In genomic region chr4:49092608-49093135, GRCh38 we compare ENCODE assay signal across 8 cellular contexts.
DNase-seq lines count a peak whose midpoint lies in the region; ATAC-seq and TF ChIP-seq lines count a peak whose summit lies in the region.
"Not testable (repeated sequence)": the region's sequence is repeated elsewhere in the genome, so short reads cannot be mapped to it uniquely, and the experiment has no call there.

No MANE protein-coding gene starts in this region.

- TF ChIP-seq RAD21 in IMR-90 (IDR thresholded peaks at IDR 0.05; ENCODE audit: low read length), result not testable (repeated sequence)

- H2BK5ac ChIP-seq in IMR-90 (ENCODE audit: low read depth, low read length, poor library complexity, severe bottlenecking), result peak overlapping the region; percentile 83

- not testable (repeated sequence) for H4K91ac ChIP-seq in IMR-90 (ENCODE audit: insufficient read depth, low read depth, low read length)

- H4K20me1 ChIP-seq in IMR-90 (ENCODE audit: insufficient read depth, low read length), result not testable (repeated sequence)

- TF ChIP-seq POLR2A in IMR-90 (IDR thresholded peaks at IDR 0.05; ENCODE audit: low read depth, low read length), result not testable (repeated sequence)

- H2AFZ ChIP-seq in IMR-90 (replicated peaks; ENCODE audit: low read length, poor library complexity), result not testable (repeated sequence)

- H3K27me3 ChIP-seq in IMR-90 (ENCODE audit: control insufficient read depth, insufficient read depth, low read length), result not testable (repeated sequence)

- not testable (repeated sequence) for H3K4me3 Mint-ChIP-seq in stimulated activated memory B cell treated with anti-CD40 and anti-IgM and Interleukin-4, amounts not matched to agents 10 μg/mL and 1 μg/mL and 100 μg/mL, for 72 hours

- not testable (repeated sequence) for H3K4me2 ChIP-seq in IMR-90 (ENCODE audit: low read depth, low read length)

- not testable (repeated sequence) for H3K9me1 ChIP-seq in IMR-90 (ENCODE audit: insufficient read depth, low read length)

- H3K23ac ChIP-seq in IMR-90 (ENCODE audit: low read depth, low read length), result not testable (repeated sequence)

- H3K27ac Mint-ChIP-seq in stimulated activated memory B cell treated with anti-CD40 and anti-IgM and Interleukin-4, amounts not matched to agents 10 μg/mL and 1 μg/mL and 100 μg/mL, for 72 hours, result not testable (repeated sequence)

- intact Hi-C loops in IMR-90 (cut with micrococcal nuclease), result not testable (repeated sequence)

- peaks cover 42% of the 10 kb centered on the region for H3K9me3 Mint-ChIP-seq in stimulated activated memory B cell treated with anti-CD40 and anti-IgM and Interleukin-4, amounts not matched to agents 10 μg/mL and 1 μg/mL and 100 μg/mL, for 72 hours

- not testable (repeated sequence) for H2BK15ac ChIP-seq in IMR-90 (ENCODE audit: low read depth, low read length)

- dilution Hi-C loops in IMR-90 (cut with HindIII; ENCODE audit: low sequenced_read_pairs, unreplicated experiment), result not testable (repeated sequence)

- not testable (repeated sequence) for H3K9ac ChIP-seq in IMR-90 (ENCODE audit: low read depth, low read length)

- DNase-seq in IMR-90; left lobe of liver (ENCODE audit: low spot score): not testable (repeated sequence)
- peak; percentile 43 for DNase-seq in ecto neural progenitor cell (ENCODE audit: low spot score)

- WGBS in IMR-90 (ENCODE audit: extremely low coverage in 2 of 2, insufficient read length in 1 of 2), 2 experiments, result 45 to 97% methylated on average over 5 to 10 of the region's 11 CpGs

- not testable (repeated sequence) for H2BK120ac ChIP-seq in IMR-90 (ENCODE audit: low read depth, low read length)

- H3K14ac ChIP-seq in IMR-90 (replicated peaks; ENCODE audit: low read depth, low read length), result not testable (repeated sequence)

- BruUV-seq in IMR-90 (replicated peaks; lab: Mats Ljungman, UMichigan), result not testable (repeated sequence)

- POLR2A ChIA-PET in IMR-90 (lab: Charles Lee; ENCODE audit: unreplicated experiment), result not testable (repeated sequence)

- not testable (repeated sequence) for H4K8ac ChIP-seq in IMR-90 (ENCODE audit: low read depth in 2 of 2, low read length in 2 of 2)

- in situ Hi-C loops in IMR-90 (cut with MboI; ENCODE audit: low sequenced_read_pairs), result not testable (repeated sequence)

- not testable (repeated sequence) for H3K4ac ChIP-seq in IMR-90 (ENCODE audit: low read depth, low read length)

- peaks cover 36% of the 10 kb centered on the region for H3K36me3 Mint-ChIP-seq in stimulated activated memory B cell treated with anti-CD40 and anti-IgM and Interleukin-4, amounts not matched to agents 10 μg/mL and 1 μg/mL and 100 μg/mL, for 72 hours

- H4K5ac ChIP-seq in IMR-90 (ENCODE audit: low read depth, low read length), result not testable (repeated sequence)

- H3K56ac ChIP-seq in IMR-90 (ENCODE audit: extremely low read depth, insufficient read depth, low read length), result not testable (repeated sequence)

- H2BK20ac ChIP-seq in IMR-90 (ENCODE audit: low read depth, low read length), result not testable (repeated sequence)

- not testable (repeated sequence) for H3K4me3 ChIP-seq in IMR-90 (ENCODE audit: insufficient read depth, low read depth, low read length)

- not testable (repeated sequence) for H3K27me3 Mint-ChIP-seq in stimulated activated memory B cell treated with anti-CD40 and anti-IgM and Interleukin-4, amounts not matched to agents 10 μg/mL and 1 μg/mL and 100 μg/mL, for 72 hours

- peaks cover 25% of the 10 kb centered on the region for H3K9me3 ChIP-seq in IMR-90 (ENCODE audit: control insufficient read depth, insufficient read depth, low read length)

- not testable (repeated sequence) for H2AK5ac ChIP-seq in IMR-90 (ENCODE audit: low read depth, low read length)

- ATAC-seq in GM18511 (IDR thresholded peaks at IDR 0.05; ENCODE audit: unreplicated experiment), result peak; percentile 49
- peak; percentile 39 for ATAC-seq in GM19463 (IDR thresholded peaks at IDR 0.05; ENCODE audit: unreplicated experiment)
- peak; percentile 46 for ATAC-seq in HG02588 (IDR thresholded peaks at IDR 0.05; ENCODE audit: unreplicated experiment)
- ATAC-seq in HG03108 (IDR thresholded peaks at IDR 0.05; ENCODE audit: unreplicated experiment), result peak; percentile 44
- peak; percentile 70 for ATAC-seq in IMR-90 (ENCODE audit: low read depth)
- peak; percentile 71 for ATAC-seq in left lobe of liver
- ATAC-seq in stimulated activated memory B cell treated with anti-CD40 and anti-IgM and Interleukin-4, amounts not matched to agents 10 μg/mL and 1 μg/mL and 100 μg/mL, for 72 hours, result peak; percentile 78

- H3K4me1 ChIP-seq in IMR-90 (ENCODE audit: control insufficient read depth, insufficient read depth, low read length), result not testable (repeated sequence)

- CTCF ChIA-PET in IMR-90 (lab: Yijun Ruan, JAX), result not testable (repeated sequence)

- not testable (repeated sequence) for H2AK9ac ChIP-seq in IMR-90 (replicated peaks; ENCODE audit: low read depth, low read length, poor library complexity)

- H3K4me1 Mint-ChIP-seq in stimulated activated memory B cell treated with anti-CD40 and anti-IgM and Interleukin-4, amounts not matched to agents 10 μg/mL and 1 μg/mL and 100 μg/mL, for 72 hours, result not testable (repeated sequence)

- H3K36me3 ChIP-seq in IMR-90 (ENCODE audit: control insufficient read depth, insufficient read depth, low read length), result not testable (repeated sequence)

- TF ChIP-seq CTCF in IMR-90 (conservative IDR thresholded peaks at IDR 0.05; ENCODE audit: low read depth, low read length), result not testable (repeated sequence)

- not testable (repeated sequence) for H3K18ac ChIP-seq in IMR-90 (ENCODE audit: low read depth, low read length)

- not testable (repeated sequence) for H3K27ac ChIP-seq in IMR-90 (ENCODE audit: insufficient read depth, low read length)

- not testable (repeated sequence) for H3K79me1 ChIP-seq in IMR-90 (ENCODE audit: low read depth in 1 of 2, low read length in 2 of 2)
